In the genomic region with DNA sequence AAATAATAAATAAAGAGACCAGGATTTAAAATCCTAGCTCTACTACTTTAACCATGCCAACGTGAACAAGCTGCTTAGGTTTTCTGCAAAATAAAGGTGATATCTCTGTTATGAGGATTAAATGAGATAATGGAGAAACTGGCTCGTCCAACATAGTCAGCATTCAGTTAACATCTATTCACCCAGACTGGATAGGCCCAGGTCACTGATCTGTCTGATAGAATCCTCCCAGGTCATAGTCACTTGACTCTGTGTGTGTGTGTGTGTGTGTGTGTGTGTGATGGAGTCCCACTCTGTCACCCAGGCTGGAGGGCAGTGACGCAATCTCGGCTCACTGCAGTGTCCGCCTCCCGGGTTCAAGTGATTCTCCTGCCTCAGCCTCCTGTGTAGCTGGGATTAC, we compare ENCODE assay signal across 20 cellular contexts. TPM values are rescaled to one million over a fixed set of nuclear protein-coding genes. Genes with fewer than 3 reads are reported as not detected.
DNase-seq lines count a peak whose midpoint lies in the region; ATAC-seq, FAIRE-seq and TF ChIP-seq lines count a peak whose summit lies in the region.
"Had no signal": no experiment of that assay in that cellular context is flagged by ENCODE, and none has a peak within 500 bp of the region (broad histone marks: within the 10 kb centered on the region; RNA-seq: fewer than 3 reads in every experiment).

No MANE protein-coding gene starts in this region.

- no peak overlapping the region for H3K4me3 ChIP-seq in GM23248
- no peak overlapping the region for H3K4me3 ChIP-seq in GM12878

- H3F3A ChIP-seq in GM23248 (ENCODE audit: insufficient read depth), result peaks cover 95% of the 10 kb centered on the region

- H3K9me3 Mint-ChIP-seq in mesothelial cell of epicardium, result no peaks in the 10 kb centered on the region
- no peaks in the 10 kb centered on the region for H3K9me3 Mint-ChIP-seq in naive thymus-derived CD8-positive, alpha-beta T cell
- H3K9me3 Mint-ChIP-seq: CD4-positive, alpha-beta T cell had no signal

- peak overlapping the region; percentile 71 for H3K27ac Mint-ChIP-seq in mesothelial cell of epicardium
- no peak overlapping the region for H3K27ac Mint-ChIP-seq in naive thymus-derived CD8-positive, alpha-beta T cell
- H3K27ac Mint-ChIP-seq: B cell had no signal

- peaks cover 97% of the 10 kb centered on the region for H3K36me3 ChIP-seq in GM23248 (ENCODE audit: low read depth)
- peaks cover 31 to 62% of the 10 kb centered on the region in 2 experiments for H3K36me3 ChIP-seq in GM12878 (ENCODE audit: control insufficient read depth in 2 of 2, insufficient read depth in 2 of 2, low read length in 1 of 2)

- RAD21 ChIA-PET in GM12878 (lab: Charles Lee; ENCODE audit: unreplicated experiment), result no interaction called here

- TF ChIP-seq POLR2A in GM12878 (IDR thresholded peaks at IDR 0.05; ENCODE audit: low read depth, low read length), result peak; percentile 54; the same call in 1 of the 2 replicates

- H3K27ac ChIP-seq in GM23248, result 0 out of 2 replicates have a peak overlapping the region, but pooled peaks have one; percentile 24
- H3K27ac ChIP-seq in GM12878 (ENCODE audit: control insufficient read depth, insufficient read depth), result no peak overlapping the region

- 0 out of 2 replicates have a peak, but pooled peaks cover 5% of the 10 kb centered on the region for H3K4me1 ChIP-seq in GM23248 (ENCODE audit: insufficient read depth)
- H3K4me1 ChIP-seq in GM12878 (ENCODE audit: control insufficient read depth, insufficient read depth, low read length), result no peaks in the 10 kb centered on the region

- H4K20me1 ChIP-seq in GM23248 (ENCODE audit: insufficient read depth) (peaks cover 8% of the 10 kb centered on the region; the same call in 1 of the 2 replicates), GM12878 (ENCODE audit: control insufficient read depth, insufficient read depth) (no peaks in the 10 kb centered on the region)

- TF ChIP-seq CTCF in GM12878 (IDR thresholded peaks at IDR 0.05 in 2 of 3, conservative IDR thresholded peaks at IDR 0.05 in 1 of 3; ENCODE audit: control insufficient read depth in 2 of 3, extremely low read depth in 1 of 3, insufficient read depth in 1 of 3, low read depth in 3 of 3, low read length in 3 of 3) (no peak), mesothelial cell of epicardium (IDR thresholded peaks at IDR 0.05; ENCODE audit: unreplicated experiment) (no peak)

- H3K9ac ChIP-seq in GM23248 (no peak overlapping the region), GM12878 (ENCODE audit: control insufficient read depth, insufficient read depth, low read length) (no peak overlapping the region)

- H3K4me2 ChIP-seq in GM23248 (ENCODE audit: unreplicated experiment) (no peak overlapping the region), GM12878 (ENCODE audit: control insufficient read depth, insufficient read depth) (no peak overlapping the region)

- no peak overlapping the region for H3K4me3 Mint-ChIP-seq in mesothelial cell of epicardium
- no peak overlapping the region for H3K4me3 Mint-ChIP-seq in naive thymus-derived CD8-positive, alpha-beta T cell
- H3K4me3 Mint-ChIP-seq: B cell; CD4-positive, alpha-beta T cell had no signal

- H3K27me3 ChIP-seq in GM23248 (replicated peaks; ENCODE audit: insufficient read depth) (no peaks in the 10 kb centered on the region), GM12878 (replicated peaks in 1 of 2; ENCODE audit: control insufficient read depth in 2 of 2, insufficient read depth in 2 of 2, low read length in 1 of 2) (no peaks in the 10 kb centered on the region)

- peaks cover 31% of the 10 kb centered on the region for H3K4me1 Mint-ChIP-seq in mesothelial cell of epicardium
- peaks cover 15 to 34% (median 26%) of the 10 kb centered on the region in 4 donors for H3K4me1 Mint-ChIP-seq in naive thymus-derived CD8-positive, alpha-beta T cell

- no peak for TF ChIP-seq EP300 in GM12878 (IDR thresholded peaks at IDR 0.05; ENCODE audit: borderline replicate concordance in 1 of 2, control insufficient read depth in 1 of 2, low read depth in 2 of 2, low read length in 2 of 2)

- H3K9me3 ChIP-seq in GM23248 (ENCODE audit: low read depth) (no peaks in the 10 kb centered on the region), GM12878 (replicated peaks; ENCODE audit: control insufficient read depth, insufficient read depth, low read length) (no peaks in the 10 kb centered on the region)

- H3K9me2 ChIP-seq in GM23248 (ENCODE audit: insufficient read depth), result no peaks in the 10 kb centered on the region

- POLR2A ChIA-PET in GM12878 (lab: Charles Lee), result interaction anchor here (0.7 kb wide), 1 partner anchor 46 kb away, joined by 3 read pairs; no protein-coding TSS in a partner anchor
- POLR2A ChIA-PET in naive thymus-derived CD8-positive, alpha-beta T cell (lab: Charles Lee), result interaction anchor here (0.6 to 1.1 kb wide), 4 partner anchors 15 to 40 kb away, joined by 3 to 5 read pairs (median 4); no protein-coding TSS in a partner anchor

- H3K79me2 ChIP-seq in GM23248 (ENCODE audit: insufficient read depth) (peaks cover 47% of the 10 kb centered on the region), GM12878 (ENCODE audit: control insufficient read depth, insufficient read depth, low read length) (no peaks in the 10 kb centered on the region)

- WGBS in GM23248 (ENCODE audit: low coverage in 1 of 2, low lambda C conversion rate in 2 of 2, missing lambda C conversion rate in 2 of 2), 2 experiments, result 88 to 91% methylated on average over 6 of the region's 6 CpGs
- WGBS in GM12878 (ENCODE audit: insufficient coverage, insufficient replicate concordance, low lambda C conversion rate, missing lambda C conversion rate), result 99% methylated on average over 6 of the region's 6 CpGs

- BruUV-seq in GM12878 (replicated peaks; lab: Mats Ljungman, UMichigan), result no TSS peak

- intact Hi-C loops in GM12878 (cut with micrococcal nuclease; ENCODE audit: unreplicated experiment), result no loop called here

- DNase-seq in GM23248, result no peak
- no peak for DNase-seq in GM12878 (ENCODE audit: low read depth, low spot score)
- no peak for DNase-seq in mesothelial cell of epicardium (ENCODE audit: low spot score in 2 of 2, unreplicated experiment in 2 of 2)
- DNase-seq in naive thymus-derived CD8-positive, alpha-beta T cell, result no peak
- no peak for DNase-seq in HTR-8/SVneo (ENCODE audit: insufficient read length, low spot score)
- no peak for DNase-seq in NCI-H2081 (lab: John Stamatoyannopoulos, UW)
- DNase-seq: CD4-positive, alpha-beta T cell; DMS79; NCI-H1417; NCI-H1930; NCI-H2171; NCI-H446 treated with DMSO at 0.1 percent for 48 hours; NK-92 treated with Interleukin-12 subunit alpha and Interleukin-12 subunit beta, amount 100 ng/mL, for 24 hours; SHP77 treated with DMSO at 0.1 percent for 48 hours had no signal

- no peaks in the 10 kb centered on the region for H3K27me3 Mint-ChIP-seq in mesothelial cell of epicardium (ENCODE audit: low read depth)
- H3K27me3 Mint-ChIP-seq in naive thymus-derived CD8-positive, alpha-beta T cell, result no peaks in the 10 kb centered on the region
- H3K27me3 Mint-ChIP-seq: B cell; CD4-positive, alpha-beta T cell had no signal

- CTCF ChIA-PET in GM12878 (lab: Yijun Ruan, JAX), result interaction anchor here (0.6 kb wide), 2 partner anchors 9 to 462 kb away, joined by 3 to 4 read pairs; no protein-coding TSS in a partner anchor

- ATAC-seq in GM12878, result no peak
- no peak for ATAC-seq in naive thymus-derived CD8-positive, alpha-beta T cell
- ATAC-seq in HG03039 (IDR thresholded peaks at IDR 0.05; ENCODE audit: unreplicated experiment), result no peak
- ATAC-seq: SK-N-SH treated with all-trans-retinoic acid at 6 μM for 48 hours had no signal

- in situ Hi-C loops in GM23248 (cut with MboI) (no loop called here), GM12878 (cut with MboI) (no loop called here)

- H2AFZ ChIP-seq in GM23248 (no peak overlapping the region), GM12878 (ENCODE audit: control insufficient read depth, low read depth, low read length) (no peak overlapping the region)

- FAIRE-seq in GM12878 (lab: Jason Lieb, UNC) (no peak), HTR-8/SVneo (lab: Jason Lieb, UNC) (no peak)
- FAIRE-seq: H54 had no signal

- H3K36me3 Mint-ChIP-seq in mesothelial cell of epicardium, result peaks cover 54% of the 10 kb centered on the region
- peaks cover 4 to 86% (median 40%) of the 10 kb centered on the region in 3 donors for H3K36me3 Mint-ChIP-seq in naive thymus-derived CD8-positive, alpha-beta T cell

- no peak for TF ChIP-seq RAD21 in GM12878 (IDR thresholded peaks at IDR 0.05; ENCODE audit: insufficient read depth, low read depth, low read length)

- SMC1A ChIA-PET in GM12878 (lab: Charles Lee; ENCODE audit: uncharacterized antibody, unreplicated experiment), result interaction anchor here (0.9 to 1.3 kb wide), 3 partner anchors 16 to 28 kb away, joined by 3 read pairs; no protein-coding TSS in a partner anchor

RNA-seq across cellular contexts. Expression of gene RAB8A, which starts 12.9 kb away (rescaled TPM):
- total RNA-seq in GM23248 (2014; rRNA removed; shearing (Covaris generic)), result 29.5 and 42.6 TPM in 2 replicates
- 106 and 112 TPM in 2 replicates for polyA plus RNA-seq in GM23248 (2016; fragmentation: Nextera tagmentation; extraction: Ambion mirVana)
- total RNA-seq in GM12878 (2013; cell fraction: nucleolus; rRNA removed), result 85.8 and 91.6 TPM in 2 replicates
- total RNA-seq in GM12878 (2014; rRNA removed), result 94.2 and 104 TPM in 2 replicates
- 233 and 239 TPM in 2 replicates for total RNA-seq in GM12878 (2014; rRNA removed; fragmentation: Illumina TruSeq; extraction: Trizol)
- total RNA-seq in GM12878 (2021), result 162 and 181 TPM in 2 replicates
- polyA plus RNA-seq in GM12878 (2011; ENCODE audit: low read depth), result 29.0 TPM
- 177 and 189 TPM in 2 replicates for polyA plus RNA-seq in GM12878 (2011; rRNA removed)
- polyA plus RNA-seq in GM12878 (2011; cell fraction: cytosol; rRNA removed), result 137 and 184 TPM in 2 replicates
- polyA plus RNA-seq in GM12878 (2011; cell fraction: nucleus; rRNA removed), result 94.2 and 96.1 TPM in 2 replicates
- 75.4 and 124 TPM in 2 replicates for polyA plus RNA-seq in GM12878 (2012)
- polyA plus RNA-seq in GM12878 (2014; fragmentation: Illumina TruSeq; extraction: Trizol), result 138 and 168 TPM in 2 replicates
- polyA plus RNA-seq in GM12878 (2014; fragmentation: Nextera tagmentation; extraction: Ambion mirVana), result 10 to 100 TPM; 23.9 to 39.1 TPM
- 204 and 226 TPM in 2 replicates for polyA plus RNA-seq in GM12878 (2014; rRNA removed)
- polyA plus RNA-seq in GM12878 (2016; fragmentation: Nextera tagmentation; extraction: Ambion mirVana), result 100 to 1,000 TPM; 308 to 314 TPM
- polyA minus RNA-seq in GM12878 (2011; rRNA and poly(A)+ RNA removed), result 303 and 377 TPM in 2 replicates
- 89.7 and 135 TPM in 2 replicates for polyA minus RNA-seq in GM12878 (2011; cell fraction: cytosol; rRNA and poly(A)+ RNA removed)
- 71.4 and 108 TPM in 2 replicates for polyA minus RNA-seq in GM12878 (2011; cell fraction: nucleus; rRNA and poly(A)+ RNA removed)
- total RNA-seq in mesothelial cell of epicardium, result 65.6 to 70.3 TPM (median 69.4 TPM) in 3 replicates
- total RNA-seq in naive thymus-derived CD8-positive, alpha-beta T cell, result 10 to 100 TPM; 66.5 to 88.3 TPM
- 10 to 100 TPM; 65.6 to 69.8 (median 66.1) TPM for polyA plus RNA-seq in naive thymus-derived CD8-positive, alpha-beta T cell

RNA-seq across cellular contexts. Expression of gene TPM4, which starts 22.5 kb away (rescaled TPM):
- 1,413 and 1,469 TPM in 2 replicates for total RNA-seq in GM23248 (2014; rRNA removed; shearing (Covaris generic))
- polyA plus RNA-seq in GM23248 (2016; fragmentation: Nextera tagmentation; extraction: Ambion mirVana) (1,408 and 1,423 TPM in 2 replicates), GM12878 (2011; rRNA removed) (387 and 534 TPM in 2 replicates), GM12878 (2014; fragmentation: Illumina TruSeq; extraction: Trizol) (620 and 767 TPM in 2 replicates), GM12878 (2014; fragmentation: Nextera tagmentation; extraction: Ambion mirVana) (100 to 1,000 TPM; 183 to 194 TPM), GM12878 (2014; rRNA removed) (387 and 401 TPM in 2 replicates), GM12878 (2016; fragmentation: Nextera tagmentation; extraction: Ambion mirVana) (100 to 1,000 TPM; 469 to 473 TPM)
- 161 and 178 TPM in 2 replicates for total RNA-seq in GM12878 (2013; cell fraction: nucleolus; rRNA removed)
- total RNA-seq in GM12878 (2014; rRNA removed) (413 and 473 TPM in 2 replicates), GM12878 (2014; rRNA removed; fragmentation: Illumina TruSeq; extraction: Trizol) (513 and 542 TPM in 2 replicates), GM12878 (2021) (338 and 361 TPM in 2 replicates), mesothelial cell of epicardium (561 to 582 TPM (median 564 TPM) in 3 replicates)
- polyA plus RNA-seq in GM12878 (2011; ENCODE audit: low read depth), result 212 TPM
- polyA plus RNA-seq in GM12878 (2011; cell fraction: cytosol; rRNA removed), result 210 and 246 TPM in 2 replicates
- 84.6 and 156 TPM in 2 replicates for polyA plus RNA-seq in GM12878 (2011; cell fraction: nucleus; rRNA removed)
- 261 and 281 TPM in 2 replicates for polyA plus RNA-seq in GM12878 (2012)
- 142 and 153 TPM in 2 replicates for polyA minus RNA-seq in GM12878 (2011; rRNA and poly(A)+ RNA removed)
- polyA minus RNA-seq in GM12878 (2011; cell fraction: cytosol; rRNA and poly(A)+ RNA removed), result 99.6 and 122 TPM in 2 replicates
- polyA minus RNA-seq in GM12878 (2011; cell fraction: nucleus; rRNA and poly(A)+ RNA removed), result 45.9 and 97.4 TPM in 2 replicates
- 10 to 100 TPM; 57.8 to 60.4 TPM for total RNA-seq in naive thymus-derived CD8-positive, alpha-beta T cell
- 10 to 100 TPM; 27.4 to 30.8 (median 29.3) TPM for polyA plus RNA-seq in naive thymus-derived CD8-positive, alpha-beta T cell

RNA-seq across cellular contexts. Expression of gene HSH2D, which starts 44.7 kb away (rescaled TPM):
- not detected in 2 replicates for total RNA-seq in GM23248 (2014; rRNA removed; shearing (Covaris generic))
- 0.13 TPM in 1 of 2 replicates, not detected in the other for polyA plus RNA-seq in GM23248 (2016; fragmentation: Nextera tagmentation; extraction: Ambion mirVana)
- total RNA-seq in GM12878 (2013; cell fraction: nucleolus; rRNA removed), result 70.0 and 81.1 TPM in 2 replicates
- 118 and 121 TPM in 2 replicates for total RNA-seq in GM12878 (2014; rRNA removed)
- 88.4 and 92.6 TPM in 2 replicates for total RNA-seq in GM12878 (2014; rRNA removed; fragmentation: Illumina TruSeq; extraction: Trizol)
- total RNA-seq in GM12878 (2021), result 81.7 and 87.8 TPM in 2 replicates
- 60.0 TPM for polyA plus RNA-seq in GM12878 (2011; ENCODE audit: low read depth)
- 63.2 and 88.2 TPM in 2 replicates for polyA plus RNA-seq in GM12878 (2011; rRNA removed)
- 126 and 139 TPM in 2 replicates for polyA plus RNA-seq in GM12878 (2011; cell fraction: cytosol; rRNA removed)
- 119 and 132 TPM in 2 replicates for polyA plus RNA-seq in GM12878 (2011; cell fraction: nucleus; rRNA removed)
- polyA plus RNA-seq in GM12878 (2012), result 84.2 and 96.9 TPM in 2 replicates
- 64.8 and 105 TPM in 2 replicates for polyA plus RNA-seq in GM12878 (2014; fragmentation: Illumina TruSeq; extraction: Trizol)
- 10 to 100 TPM; 22.0 to 27.2 TPM for polyA plus RNA-seq in GM12878 (2014; fragmentation: Nextera tagmentation; extraction: Ambion mirVana)
- polyA plus RNA-seq in GM12878 (2014; rRNA removed), result 141 and 145 TPM in 2 replicates
- 10 to 100 TPM; 82.0 to 90.3 TPM for polyA plus RNA-seq in GM12878 (2016; fragmentation: Nextera tagmentation; extraction: Ambion mirVana)
- polyA minus RNA-seq in GM12878 (2011; rRNA and poly(A)+ RNA removed), result 31.7 and 67.1 TPM in 2 replicates
- polyA minus RNA-seq in GM12878 (2011; cell fraction: cytosol; rRNA and poly(A)+ RNA removed), result 19.8 and 25.6 TPM in 2 replicates
- 19.5 and 39.2 TPM in 2 replicates for polyA minus RNA-seq in GM12878 (2011; cell fraction: nucleus; rRNA and poly(A)+ RNA removed)
- total RNA-seq in mesothelial cell of epicardium, result 0.27 to 0.38 TPM (median 0.32 TPM) in 3 replicates
- 10 to 100 TPM; 20.5 to 25.2 TPM for total RNA-seq in naive thymus-derived CD8-positive, alpha-beta T cell
- polyA plus RNA-seq in naive thymus-derived CD8-positive, alpha-beta T cell, result 1 to 10 TPM; 6.5 to 9.8 (median 6.7) TPM
- total RNA-seq: LHCN-M2 had no signal
- polyA plus RNA-seq: AG04450 had no signal

Comparison
In these comparisons a context has a peak if more than half of its experiments do, and no peak if none do; other contexts are left out.
1. RNA of gene HSH2D, which starts 44.7 kb away (total RNA-seq): 70.0 to 121 TPM in GM12878 and 20.5 to 25.2 TPM in naive thymus-derived CD8-positive, alpha-beta T cell; 0.27 to 0.38 TPM in mesothelial cell of epicardium and not detected in GM23248; every median in the first group is over 10 times any median in the second.